Comparison of ENCODE assay signal across 23 cellular contexts in genomic region chr2:129727286-129727685, GRCh38.
"Had no signal": no experiment of that assay in that cellular context is flagged by ENCODE, and none has a peak within 500 bp of the region (broad histone marks: within the 10 kb centered on the region; RNA-seq: fewer than 3 reads in every experiment).

No MANE protein-coding gene starts in this region.

- H3K4me3 Mint-ChIP-seq: IgD-negative memory B cell had no signal

- DNase-seq: Kasumi-1, MM.1S, NCI-H1092 treated with DMSO at 0.1 percent for 48 hours, NCI-H1436, NCI-H187, NCI-H2029, NCI-H2081 treated with DMSO at 0.1 percent for 48 hours, NCI-H2171, NCI-H226, NCI-H446, NCI-H510A, NCI-H524 treated with DMSO at 0.1 percent for 48 hours, NCI-H69, NCI-H774, Right ventricle myocardium superior, RPMI8226, SIG-M5 had no signal

- H3K4me1 ChIP-seq: SJSA1 had no signal

- H3K4me1 Mint-ChIP-seq: IgD-negative memory B cell had no signal

- H3K36me3 Mint-ChIP-seq: IgD-negative memory B cell had no signal

- H3K36me3 ChIP-seq: SJSA1 had no signal

- H3K27ac Mint-ChIP-seq: IgD-negative memory B cell had no signal

- H3K4me3 ChIP-seq: K562, SJSA1, SK-N-MC had no signal

- H3K27ac ChIP-seq: HL-60, KMS-11, SJSA1, SK-N-MC had no signal

- H3K9me3 ChIP-seq: SJSA1 had no signal
